ENCODE assay signal across 25 cellular contexts in the genomic region with DNA sequence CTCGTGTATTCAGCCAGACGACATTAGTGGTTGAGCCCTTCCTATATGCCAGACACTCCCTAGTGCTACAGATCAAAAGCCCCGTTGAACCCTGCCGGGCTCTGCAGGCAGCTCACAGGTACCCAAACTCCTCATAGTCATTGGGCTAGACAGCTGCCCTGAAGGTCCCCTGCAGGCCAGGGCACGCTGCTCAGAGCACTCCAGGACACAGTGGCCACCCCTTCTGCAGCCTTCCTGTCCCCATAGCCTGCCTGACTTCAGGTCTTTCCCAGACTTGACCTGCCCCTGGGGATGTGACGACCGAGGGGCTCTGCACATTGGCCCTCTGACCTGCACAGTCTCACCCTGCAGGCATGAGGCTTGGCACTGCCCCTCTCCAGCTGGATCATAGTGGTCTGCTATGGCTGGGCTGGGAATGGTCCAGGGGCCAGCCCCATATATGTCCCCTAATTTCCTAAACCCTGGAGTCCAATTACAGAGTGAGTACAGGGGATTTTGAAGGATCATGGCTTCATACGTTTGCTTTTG.
"Had no signal": no experiment of that assay in that cellular context is flagged by ENCODE, and none has a peak within 500 bp of the region (broad histone marks: within the 10 kb centered on the region; RNA-seq: fewer than 3 reads in every experiment).

No MANE protein-coding gene starts in this region.

- H3K27ac ChIP-seq: epithelial cell of prostate, gastrocnemius medialis, lower lobe of right lung, ovary, psoas muscle, sigmoid colon, spleen, thoracic aorta, tibial nerve, upper lobe of left lung, uterus had no signal

- H3K4me1 ChIP-seq: gastrocnemius medialis, lower lobe of right lung, psoas muscle, spleen, tibial nerve, upper lobe of left lung, uterus had no signal

- H3K4me3 Mint-ChIP-seq: dendritic cell treated with granulocyte-macrophage colony-stimulating factor and Interleukin-4, amounts not matched to agents 40 ng/mL and 50 ng/mL, for 4 days; endodermal cell; nephron had no signal

- ATAC-seq: esophagus mucosa, gastrocnemius medialis, psoas muscle had no signal

- H3K27me3 ChIP-seq: gastrocnemius medialis, ovary, sigmoid colon, tibial nerve, upper lobe of left lung, uterus had no signal

- H3K36me3 ChIP-seq: gastrocnemius medialis, lower lobe of right lung, ovary, sigmoid colon, spleen, thoracic aorta, tibial nerve, upper lobe of left lung, uterus had no signal

- H3K27ac Mint-ChIP-seq: dendritic cell treated with granulocyte-macrophage colony-stimulating factor and Interleukin-4, amounts not matched to agents 40 ng/mL and 50 ng/mL, for 4 days; endodermal cell; nephron had no signal

- DNase-seq: cerebellar nuclear complex; effector CD8-positive, alpha-beta T cell; endodermal cell; foreskin fibroblast; gastrocnemius medialis; head of caudate nucleus; left ventricle myocardium superior; lower lobe of right lung; nucleus accumbens; ovary; posterior cingulate gyrus; psoas muscle; right cardiac atrium; sigmoid colon; spleen; stimulated activated CD4-positive, alpha-beta T cell treated with anti-CD3 and anti-CD28 coated beads, Interleukin-4, amount 100 ng/mL, for 4 hours; stimulated activated naive CD4-positive, alpha-beta T cell; upper lobe of left lung; uterus had no signal

- H3K9me3 ChIP-seq: gastrocnemius medialis, lower lobe of right lung, ovary, psoas muscle, sigmoid colon, thoracic aorta, uterus had no signal

- H3K4me3 ChIP-seq: gastrocnemius medialis, lower lobe of right lung, ovary, psoas muscle, sigmoid colon, spleen, thoracic aorta, tibial nerve, upper lobe of left lung, uterus had no signal
